In the genomic region with DNA sequence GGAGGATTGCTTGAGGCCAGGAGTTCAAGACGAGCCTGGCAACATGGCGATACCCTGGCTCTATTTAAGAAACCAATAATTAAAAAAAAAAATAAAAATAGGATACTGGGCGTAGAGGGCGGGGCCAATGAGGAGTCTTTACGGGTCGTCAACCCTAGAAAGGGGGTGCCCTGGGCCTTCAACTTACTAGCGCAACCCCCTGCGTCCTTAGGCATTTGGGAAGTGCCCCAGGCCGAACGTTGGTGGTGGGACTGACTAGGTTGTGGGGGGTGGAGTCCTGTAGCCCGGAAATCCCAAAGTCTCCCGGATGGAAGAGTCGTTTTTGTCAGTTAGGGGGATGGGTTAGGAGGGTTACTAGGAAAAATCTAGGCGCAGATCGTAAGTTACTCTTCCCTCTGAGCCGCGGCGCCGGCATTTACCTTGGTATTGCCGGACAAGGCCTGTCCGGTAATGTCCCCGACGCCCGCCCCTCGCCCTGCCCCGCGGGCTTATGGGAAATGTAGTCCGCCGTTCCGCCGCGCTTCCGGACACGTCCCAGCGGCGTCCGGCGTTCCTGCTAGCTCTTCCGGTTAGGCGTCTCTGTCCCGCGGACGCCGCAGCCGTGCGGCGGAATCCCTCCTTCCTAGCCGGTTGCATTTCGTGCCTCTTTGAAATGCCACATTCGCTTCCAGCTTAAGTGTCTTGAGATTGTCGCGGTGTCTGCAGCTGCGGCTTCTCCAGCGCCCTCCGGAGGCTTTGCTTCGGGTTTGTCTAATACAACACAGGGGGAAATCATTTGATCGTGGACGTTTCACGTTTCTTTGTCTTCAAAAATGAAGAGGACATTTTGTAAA, we compare ENCODE assay signal across 1 cellular context.
A peak's percentile ranks its signal among the peaks of the same experiment; 100 is the strongest.
TF ChIP-seq lines count a peak whose summit lies in the region.

No MANE protein-coding gene starts in this region.

TF ChIP-seq in HepG2, 621 proteins besides CTCF, POLR2A, EP300 and RAD21 (continued from another document and continues in another):
- TF ChIP-seq, protein P1, sequence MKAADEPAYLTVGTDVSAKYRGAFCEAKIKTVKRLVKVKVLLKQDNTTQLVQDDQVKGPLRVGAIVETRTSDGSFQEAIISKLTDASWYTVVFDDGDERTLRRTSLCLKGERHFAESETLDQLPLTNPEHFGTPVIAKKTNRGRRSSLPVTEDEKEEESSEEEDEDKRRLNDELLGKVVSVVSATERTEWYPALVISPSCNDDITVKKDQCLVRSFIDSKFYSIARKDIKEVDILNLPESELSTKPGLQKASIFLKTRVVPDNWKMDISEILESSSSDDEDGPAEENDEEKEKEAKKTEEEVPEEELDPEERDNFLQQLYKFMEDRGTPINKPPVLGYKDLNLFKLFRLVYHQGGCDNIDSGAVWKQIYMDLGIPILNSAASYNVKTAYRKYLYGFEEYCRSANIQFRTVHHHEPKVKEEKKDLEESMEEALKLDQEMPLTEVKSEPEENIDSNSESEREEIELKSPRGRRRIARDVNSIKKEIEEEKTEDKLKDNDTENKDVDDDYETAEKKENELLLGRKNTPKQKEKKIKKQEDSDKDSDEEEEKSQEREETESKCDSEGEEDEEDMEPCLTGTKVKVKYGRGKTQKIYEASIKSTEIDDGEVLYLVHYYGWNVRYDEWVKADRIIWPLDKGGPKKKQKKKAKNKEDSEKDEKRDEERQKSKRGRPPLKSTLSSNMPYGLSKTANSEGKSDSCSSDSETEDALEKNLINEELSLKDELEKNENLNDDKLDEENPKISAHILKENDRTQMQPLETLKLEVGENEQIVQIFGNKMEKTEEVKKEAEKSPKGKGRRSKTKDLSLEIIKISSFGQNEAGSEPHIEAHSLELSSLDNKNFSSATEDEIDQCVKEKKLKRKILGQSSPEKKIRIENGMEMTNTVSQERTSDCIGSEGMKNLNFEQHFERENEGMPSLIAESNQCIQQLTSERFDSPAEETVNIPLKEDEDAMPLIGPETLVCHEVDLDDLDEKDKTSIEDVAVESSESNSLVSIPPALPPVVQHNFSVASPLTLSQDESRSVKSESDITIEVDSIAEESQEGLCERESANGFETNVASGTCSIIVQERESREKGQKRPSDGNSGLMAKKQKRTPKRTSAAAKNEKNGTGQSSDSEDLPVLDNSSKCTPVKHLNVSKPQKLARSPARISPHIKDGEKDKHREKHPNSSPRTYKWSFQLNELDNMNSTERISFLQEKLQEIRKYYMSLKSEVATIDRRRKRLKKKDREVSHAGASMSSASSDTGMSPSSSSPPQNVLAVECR (CRISPR knock-in tag; IDR thresholded peaks at IDR 0.05; ENCODE audit: borderline replicate concordance), result peak; percentile 67; the same call in 1 of the 2 replicates
- TF ChIP-seq, protein P2, sequence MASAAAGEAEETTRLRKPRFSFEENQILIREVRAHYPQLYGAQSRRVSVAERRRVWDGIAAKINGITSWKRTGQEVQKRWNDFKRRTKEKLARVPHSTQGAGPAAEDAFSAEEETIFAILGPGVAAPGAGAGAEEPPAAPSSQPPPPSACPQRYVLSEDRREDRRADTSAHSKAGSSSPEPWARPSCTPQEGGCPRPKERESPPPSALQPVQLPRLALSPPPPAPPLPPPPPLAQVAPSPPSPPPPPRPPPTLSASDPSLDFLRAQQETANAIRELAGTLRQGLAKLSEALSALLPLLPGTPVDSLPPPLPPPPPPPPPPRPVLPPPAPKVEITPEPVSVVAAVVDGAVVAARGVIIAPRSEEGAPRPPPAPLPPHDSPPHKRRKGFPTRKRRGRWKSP (CRISPR knock-in tag; IDR thresholded peaks at IDR 0.05), result peak; percentile 27; the same call in 1 of the 2 replicates
- TF ChIP-seq ZNF460 (CRISPR knock-in tag; IDR thresholded peaks at IDR 0.05; ENCODE audit: borderline replicate concordance) (no peak), RARG (CRISPR knock-in tag; IDR thresholded peaks at IDR 0.05; ENCODE audit: low read depth) (no peak), RFX3 (CRISPR knock-in tag; IDR thresholded peaks at IDR 0.05) (no peak), MAZ (IDR thresholded peaks at IDR 0.05; ENCODE audit: borderline replicate concordance, low read depth, low read length) (no peak; the same call in 1 of the 2 replicates), MAZ (CRISPR knock-in tag; IDR thresholded peaks at IDR 0.05; ENCODE audit: low read depth) (0 out of 2 replicates have a peak, but pooled peaks have one; percentile 46), NFE2 (CRISPR knock-in tag; IDR thresholded peaks at IDR 0.05) (no peak), ZNF75D (CRISPR knock-in tag; IDR thresholded peaks at IDR 0.05; ENCODE audit: borderline replicate concordance) (no peak), RORA (CRISPR knock-in tag; IDR thresholded peaks at IDR 0.05) (no peak), POLR2G (IDR thresholded peaks at IDR 0.05; ENCODE audit: low read depth, low read length) (peak; percentile 83), ZNF781 (CRISPR knock-in tag; IDR thresholded peaks at IDR 0.05; ENCODE audit: borderline replicate concordance, not compliant biosample characterization) (no peak), NR2F2 (IDR thresholded peaks at IDR 0.05; ENCODE audit: borderline replicate concordance, low read depth) (no peak), FIP1L1 (IDR thresholded peaks at IDR 0.05; ENCODE audit: borderline replicate concordance, insufficient read depth, low read depth, low read length) (no peak), MYNN (CRISPR knock-in tag; IDR thresholded peaks at IDR 0.05; ENCODE audit: low read depth) (0 out of 2 replicates have a peak, but pooled peaks have one; percentile 41), EEA1 (CRISPR knock-in tag; IDR thresholded peaks at IDR 0.05; ENCODE audit: borderline replicate concordance) (no peak), IKZF4 (CRISPR knock-in tag; IDR thresholded peaks at IDR 0.05; ENCODE audit: borderline replicate concordance, low read depth, not compliant biosample characterization) (no peak), ZNF577 (CRISPR knock-in tag; IDR thresholded peaks at IDR 0.05; ENCODE audit: borderline replicate concordance, low read depth) (no peak), NAIF1 (CRISPR knock-in tag; IDR thresholded peaks at IDR 0.05; ENCODE audit: borderline replicate concordance) (0 out of 2 replicates have a peak, but pooled peaks have one; percentile 65), YY1 (IDR thresholded peaks at IDR 0.05; ENCODE audit: insufficient read depth, insufficient replicate concordance, low read depth, low read length) (peak; percentile 83), SP1 (IDR thresholded peaks at IDR 0.05) (no peak), SP1 (CRISPR knock-in tag; IDR thresholded peaks at IDR 0.05) (peak; percentile 67), SMYD3 (CRISPR knock-in tag; IDR thresholded peaks at IDR 0.05) (no peak), ZFP41 (CRISPR knock-in tag; IDR thresholded peaks at IDR 0.05; ENCODE audit: borderline replicate concordance) (no peak), NFYB (CRISPR knock-in tag; IDR thresholded peaks at IDR 0.05) (no peak), MEIS1 (CRISPR knock-in tag; IDR thresholded peaks at IDR 0.05; ENCODE audit: borderline replicate concordance) (no peak), ZNF598 (CRISPR knock-in tag; IDR thresholded peaks at IDR 0.05; ENCODE audit: borderline replicate concordance) (peak; percentile 36; the same call in 1 of the 2 replicates), KLF11 (CRISPR knock-in tag; IDR thresholded peaks at IDR 0.05) (no peak; the same call in 1 of the 2 replicates)
- TF ChIP-seq, protein P3, sequence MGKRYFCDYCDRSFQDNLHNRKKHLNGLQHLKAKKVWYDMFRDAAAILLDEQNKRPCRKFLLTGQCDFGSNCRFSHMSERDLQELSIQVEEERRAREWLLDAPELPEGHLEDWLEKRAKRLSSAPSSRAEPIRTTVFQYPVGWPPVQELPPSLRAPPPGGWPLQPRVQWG (CRISPR knock-in tag; IDR thresholded peaks at IDR 0.05; ENCODE audit: borderline replicate concordance, low read depth), result no peak
- TF ChIP-seq, protein P4, sequence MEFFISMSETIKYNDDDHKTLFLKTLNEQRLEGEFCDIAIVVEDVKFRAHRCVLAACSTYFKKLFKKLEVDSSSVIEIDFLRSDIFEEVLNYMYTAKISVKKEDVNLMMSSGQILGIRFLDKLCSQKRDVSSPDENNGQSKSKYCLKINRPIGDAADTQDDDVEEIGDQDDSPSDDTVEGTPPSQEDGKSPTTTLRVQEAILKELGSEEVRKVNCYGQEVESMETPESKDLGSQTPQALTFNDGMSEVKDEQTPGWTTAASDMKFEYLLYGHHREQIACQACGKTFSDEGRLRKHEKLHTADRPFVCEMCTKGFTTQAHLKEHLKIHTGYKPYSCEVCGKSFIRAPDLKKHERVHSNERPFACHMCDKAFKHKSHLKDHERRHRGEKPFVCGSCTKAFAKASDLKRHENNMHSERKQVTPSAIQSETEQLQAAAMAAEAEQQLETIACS (CRISPR knock-in tag; IDR thresholded peaks at IDR 0.05), result 0 out of 2 replicates have a peak, but pooled peaks have one; percentile 36
- TF ChIP-seq, protein P5, sequence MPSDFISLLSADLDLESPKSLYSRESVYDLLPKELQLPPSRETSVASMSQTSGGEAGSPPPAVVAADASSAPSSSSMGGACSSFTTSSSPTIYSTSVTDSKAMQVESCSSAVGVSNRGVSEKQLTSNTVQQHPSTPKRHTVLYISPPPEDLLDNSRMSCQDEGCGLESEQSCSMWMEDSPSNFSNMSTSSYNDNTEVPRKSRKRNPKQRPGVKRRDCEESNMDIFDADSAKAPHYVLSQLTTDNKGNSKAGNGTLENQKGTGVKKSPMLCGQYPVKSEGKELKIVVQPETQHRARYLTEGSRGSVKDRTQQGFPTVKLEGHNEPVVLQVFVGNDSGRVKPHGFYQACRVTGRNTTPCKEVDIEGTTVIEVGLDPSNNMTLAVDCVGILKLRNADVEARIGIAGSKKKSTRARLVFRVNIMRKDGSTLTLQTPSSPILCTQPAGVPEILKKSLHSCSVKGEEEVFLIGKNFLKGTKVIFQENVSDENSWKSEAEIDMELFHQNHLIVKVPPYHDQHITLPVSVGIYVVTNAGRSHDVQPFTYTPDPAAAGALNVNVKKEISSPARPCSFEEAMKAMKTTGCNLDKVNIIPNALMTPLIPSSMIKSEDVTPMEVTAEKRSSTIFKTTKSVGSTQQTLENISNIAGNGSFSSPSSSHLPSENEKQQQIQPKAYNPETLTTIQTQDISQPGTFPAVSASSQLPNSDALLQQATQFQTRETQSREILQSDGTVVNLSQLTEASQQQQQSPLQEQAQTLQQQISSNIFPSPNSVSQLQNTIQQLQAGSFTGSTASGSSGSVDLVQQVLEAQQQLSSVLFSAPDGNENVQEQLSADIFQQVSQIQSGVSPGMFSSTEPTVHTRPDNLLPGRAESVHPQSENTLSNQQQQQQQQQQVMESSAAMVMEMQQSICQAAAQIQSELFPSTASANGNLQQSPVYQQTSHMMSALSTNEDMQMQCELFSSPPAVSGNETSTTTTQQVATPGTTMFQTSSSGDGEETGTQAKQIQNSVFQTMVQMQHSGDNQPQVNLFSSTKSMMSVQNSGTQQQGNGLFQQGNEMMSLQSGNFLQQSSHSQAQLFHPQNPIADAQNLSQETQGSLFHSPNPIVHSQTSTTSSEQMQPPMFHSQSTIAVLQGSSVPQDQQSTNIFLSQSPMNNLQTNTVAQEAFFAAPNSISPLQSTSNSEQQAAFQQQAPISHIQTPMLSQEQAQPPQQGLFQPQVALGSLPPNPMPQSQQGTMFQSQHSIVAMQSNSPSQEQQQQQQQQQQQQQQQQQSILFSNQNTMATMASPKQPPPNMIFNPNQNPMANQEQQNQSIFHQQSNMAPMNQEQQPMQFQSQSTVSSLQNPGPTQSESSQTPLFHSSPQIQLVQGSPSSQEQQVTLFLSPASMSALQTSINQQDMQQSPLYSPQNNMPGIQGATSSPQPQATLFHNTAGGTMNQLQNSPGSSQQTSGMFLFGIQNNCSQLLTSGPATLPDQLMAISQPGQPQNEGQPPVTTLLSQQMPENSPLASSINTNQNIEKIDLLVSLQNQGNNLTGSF (CRISPR knock-in tag; IDR thresholded peaks at IDR 0.05), result no peak
- TF ChIP-seq, protein P6, sequence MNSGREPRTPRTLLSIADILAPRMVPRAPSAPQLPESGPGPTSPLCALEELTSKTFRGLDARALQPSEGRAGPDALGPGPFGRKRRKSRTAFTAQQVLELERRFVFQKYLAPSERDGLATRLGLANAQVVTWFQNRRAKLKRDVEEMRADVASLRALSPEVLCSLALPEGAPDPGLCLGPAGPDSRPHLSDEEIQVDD (CRISPR knock-in tag; IDR thresholded peaks at IDR 0.05; ENCODE audit: borderline replicate concordance), result no peak
- TF ChIP-seq, protein P7, sequence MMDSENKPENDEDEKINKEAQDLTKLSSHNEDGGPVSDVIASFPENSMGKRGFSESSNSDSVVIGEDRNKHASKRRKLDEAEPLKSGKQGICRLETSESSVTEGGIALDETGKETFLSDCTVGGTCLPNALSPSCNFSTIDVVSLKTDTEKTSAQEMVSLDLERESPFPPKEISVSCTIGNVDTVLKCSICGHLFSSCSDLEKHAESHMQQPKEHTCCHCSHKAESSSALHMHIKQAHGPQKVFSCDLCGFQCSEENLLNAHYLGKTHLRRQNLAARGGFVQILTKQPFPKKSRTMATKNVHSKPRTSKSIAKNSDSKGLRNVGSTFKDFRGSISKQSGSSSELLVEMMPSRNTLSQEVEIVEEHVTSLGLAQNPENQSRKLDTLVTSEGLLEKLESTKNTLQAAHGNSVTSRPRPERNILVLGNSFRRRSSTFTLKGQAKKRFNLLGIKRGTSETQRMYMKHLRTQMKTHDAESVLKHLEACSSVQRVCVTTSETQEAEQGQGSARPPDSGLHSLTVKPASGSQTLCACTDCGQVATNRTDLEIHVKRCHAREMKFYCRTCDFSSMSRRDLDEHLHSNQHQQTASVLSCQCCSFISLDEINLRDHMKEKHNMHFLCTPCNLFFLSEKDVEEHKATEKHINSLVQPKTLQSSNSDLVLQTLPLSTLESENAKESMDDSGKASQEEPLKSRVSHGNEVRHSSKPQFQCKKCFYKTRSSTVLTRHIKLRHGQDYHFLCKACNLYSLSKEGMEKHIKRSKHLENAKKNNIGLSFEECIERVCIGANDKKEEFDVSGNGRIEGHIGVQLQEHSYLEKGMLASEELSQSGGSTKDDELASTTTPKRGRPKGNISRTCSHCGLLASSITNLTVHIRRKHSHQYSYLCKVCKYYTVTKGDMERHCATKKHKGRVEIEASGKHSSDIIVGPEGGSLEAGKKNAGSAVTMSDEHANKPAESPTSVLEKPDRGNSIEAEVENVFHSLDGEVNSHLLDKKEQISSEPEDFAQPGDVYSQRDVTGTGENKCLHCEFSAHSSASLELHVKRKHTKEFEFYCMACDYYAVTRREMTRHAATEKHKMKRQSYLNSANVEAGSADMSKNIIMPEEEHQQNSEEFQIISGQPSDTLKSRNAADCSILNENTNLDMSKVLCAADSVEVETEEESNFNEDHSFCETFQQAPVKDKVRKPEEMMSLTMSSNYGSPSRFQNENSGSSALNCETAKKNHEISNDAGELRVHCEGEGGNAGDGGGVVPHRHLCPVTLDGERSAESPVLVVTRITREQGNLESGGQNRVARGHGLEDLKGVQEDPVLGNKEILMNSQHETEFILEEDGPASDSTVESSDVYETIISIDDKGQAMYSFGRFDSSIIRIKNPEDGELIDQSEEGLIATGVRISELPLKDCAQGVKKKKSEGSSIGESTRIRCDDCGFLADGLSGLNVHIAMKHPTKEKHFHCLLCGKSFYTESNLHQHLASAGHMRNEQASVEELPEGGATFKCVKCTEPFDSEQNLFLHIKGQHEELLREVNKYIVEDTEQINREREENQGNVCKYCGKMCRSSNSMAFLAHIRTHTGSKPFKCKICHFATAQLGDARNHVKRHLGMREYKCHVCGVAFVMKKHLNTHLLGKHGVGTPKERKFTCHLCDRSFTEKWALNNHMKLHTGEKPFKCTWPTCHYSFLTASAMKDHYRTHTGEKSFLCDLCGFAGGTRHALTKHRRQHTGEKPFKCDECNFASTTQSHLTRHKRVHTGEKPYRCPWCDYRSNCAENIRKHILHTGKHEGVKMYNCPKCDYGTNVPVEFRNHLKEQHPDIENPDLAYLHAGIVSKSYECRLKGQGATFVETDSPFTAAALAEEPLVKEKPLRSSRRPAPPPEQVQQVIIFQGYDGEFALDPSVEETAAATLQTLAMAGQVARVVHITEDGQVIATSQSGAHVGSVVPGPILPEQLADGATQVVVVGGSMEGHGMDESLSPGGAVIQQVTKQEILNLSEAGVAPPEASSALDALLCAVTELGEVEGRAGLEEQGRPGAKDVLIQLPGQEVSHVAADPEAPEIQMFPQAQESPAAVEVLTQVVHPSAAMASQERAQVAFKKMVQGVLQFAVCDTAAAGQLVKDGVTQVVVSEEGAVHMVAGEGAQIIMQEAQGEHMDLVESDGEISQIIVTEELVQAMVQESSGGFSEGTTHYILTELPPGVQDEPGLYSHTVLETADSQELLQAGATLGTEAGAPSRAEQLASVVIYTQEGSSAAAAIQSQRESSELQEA (CRISPR knock-in tag; IDR thresholded peaks at IDR 0.05; ENCODE audit: not compliant biosample characterization), result no peak
